Comparison of ENCODE assay signal across 25 cellular contexts in the genomic region with DNA sequence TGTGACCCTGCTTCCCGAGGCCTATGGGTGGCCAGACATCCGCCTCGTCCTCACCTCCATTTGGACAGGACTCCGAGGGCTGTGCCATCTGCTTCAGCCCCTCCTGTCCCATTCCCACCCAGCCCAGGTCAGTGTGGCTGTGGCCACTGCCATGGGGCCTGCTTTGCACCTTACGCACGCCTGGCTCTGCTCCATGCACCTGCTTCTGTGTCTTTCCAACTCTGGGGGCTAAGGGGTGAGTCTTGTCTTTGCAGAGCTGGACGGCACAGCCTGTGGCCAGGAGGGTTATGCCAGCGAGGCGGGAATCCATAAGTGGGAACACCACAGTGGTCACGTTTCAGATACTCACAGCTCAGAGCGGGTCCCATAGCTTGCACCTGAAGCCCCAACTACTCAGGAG. TPM values are rescaled to one million over a fixed set of nuclear protein-coding genes. Genes with fewer than 3 reads are reported as not detected.
"Had no signal": no experiment of that assay in that cellular context is flagged by ENCODE, and none has a peak within 500 bp of the region (broad histone marks: within the 10 kb centered on the region; RNA-seq: fewer than 3 reads in every experiment).

No MANE protein-coding gene starts in this region.

- H3K9me3 ChIP-seq: psoas muscle, right lobe of liver, testis, transverse colon had no signal

- H3K27ac Mint-ChIP-seq: endodermal cell, immature natural killer cell, naive B cell, nephron had no signal

- H3K4me3 ChIP-seq: coronary artery, psoas muscle, right lobe of liver, testis, transverse colon had no signal

- H3K4me1 Mint-ChIP-seq: endodermal cell, immature natural killer cell, nephron had no signal

- ATAC-seq: foreskin keratinocyte; left colon; right lobe of liver; stimulated activated naive B cell treated with anti-CD40 and anti-IgM and Interleukin-4, amounts not matched to agents 10 μg/mL and 1 μg/mL and 100 μg/mL, for 72 hours; stimulated activated naive CD8-positive, alpha-beta T cell treated with anti-CD3 and anti-CD28 coated beads, Interleukin-15, amount 100 ng/mL, for 72 hours had no signal

- H3K9ac ChIP-seq: parathyroid adenoma had no signal

- H3K27ac ChIP-seq: coronary artery, foreskin keratinocyte, parathyroid adenoma, psoas muscle, right lobe of liver, testis, transverse colon had no signal

- H3K9me3 Mint-ChIP-seq: endodermal cell; immature natural killer cell; nephron; stimulated activated naive CD8-positive, alpha-beta T cell treated with anti-CD3 and anti-CD28 coated beads, Interleukin-15, amount 100 ng/mL, for 72 hours had no signal

- H3K4me1 ChIP-seq: foreskin keratinocyte, parathyroid adenoma, psoas muscle, testis had no signal

- H3K79me2 ChIP-seq: parathyroid adenoma had no signal

- H2AFZ ChIP-seq: parathyroid adenoma had no signal

- DNase-seq: effector CD4-positive, alpha-beta T cell; endodermal cell; erythroblast; foreskin keratinocyte; immature natural killer cell; left colon; mesendoderm; naive B cell; psoas muscle; retina; right lobe of liver; stimulated activated CD4-positive, alpha-beta T cell treated with anti-CD3 and anti-CD28 coated beads, Interleukin-4, amount 100 ng/mL, for 24 hours; stimulated activated naive B cell treated with anti-CD40 and anti-IgM and Interleukin-4, amounts not matched to agents 10 μg/mL and 1 μg/mL and 100 μg/mL, for 72 hours; stimulated activated naive CD8-positive, alpha-beta T cell treated with anti-CD3 and anti-CD28 coated beads, Interleukin-15, amount 100 ng/mL, for 72 hours; testis; transverse colon had no signal

- FAIRE-seq: endothelial cell of umbilical vein had no signal

- H3K27me3 ChIP-seq: foreskin keratinocyte, right lobe of liver, testis, transverse colon had no signal

- H3K4me3 Mint-ChIP-seq: endodermal cell; immature natural killer cell; naive B cell; nephron; stimulated activated naive B cell treated with anti-CD40 and anti-IgM and Interleukin-4, amounts not matched to agents 10 μg/mL and 1 μg/mL and 100 μg/mL, for 72 hours; stimulated activated naive CD8-positive, alpha-beta T cell treated with anti-CD3 and anti-CD28 coated beads, Interleukin-15, amount 100 ng/mL, for 72 hours had no signal

- H3K36me3 Mint-ChIP-seq: immature natural killer cell had no signal

- H3K27me3 Mint-ChIP-seq: naive B cell; stimulated activated naive B cell treated with anti-CD40 and anti-IgM and Interleukin-4, amounts not matched to agents 10 μg/mL and 1 μg/mL and 100 μg/mL, for 72 hours; stimulated activated naive CD8-positive, alpha-beta T cell treated with anti-CD3 and anti-CD28 coated beads, Interleukin-15, amount 100 ng/mL, for 72 hours had no signal

RNA-seq across cellular contexts. Expression of gene ZNF556, which starts 52.7 kb away (rescaled TPM):
- total RNA-seq: dermis microvascular lymphatic vessel endothelial cell, endodermal cell, endothelial cell of umbilical vein, foreskin keratinocyte, kidney epithelial cell, lung microvascular endothelial cell, right lobe of liver, subcutaneous adipose tissue, transverse colon had no signal
- polyA plus RNA-seq: foreskin keratinocyte, immature natural killer cell, liver had no signal
